Comparison of ENCODE assay signal across 12 cellular contexts in the genomic region with DNA sequence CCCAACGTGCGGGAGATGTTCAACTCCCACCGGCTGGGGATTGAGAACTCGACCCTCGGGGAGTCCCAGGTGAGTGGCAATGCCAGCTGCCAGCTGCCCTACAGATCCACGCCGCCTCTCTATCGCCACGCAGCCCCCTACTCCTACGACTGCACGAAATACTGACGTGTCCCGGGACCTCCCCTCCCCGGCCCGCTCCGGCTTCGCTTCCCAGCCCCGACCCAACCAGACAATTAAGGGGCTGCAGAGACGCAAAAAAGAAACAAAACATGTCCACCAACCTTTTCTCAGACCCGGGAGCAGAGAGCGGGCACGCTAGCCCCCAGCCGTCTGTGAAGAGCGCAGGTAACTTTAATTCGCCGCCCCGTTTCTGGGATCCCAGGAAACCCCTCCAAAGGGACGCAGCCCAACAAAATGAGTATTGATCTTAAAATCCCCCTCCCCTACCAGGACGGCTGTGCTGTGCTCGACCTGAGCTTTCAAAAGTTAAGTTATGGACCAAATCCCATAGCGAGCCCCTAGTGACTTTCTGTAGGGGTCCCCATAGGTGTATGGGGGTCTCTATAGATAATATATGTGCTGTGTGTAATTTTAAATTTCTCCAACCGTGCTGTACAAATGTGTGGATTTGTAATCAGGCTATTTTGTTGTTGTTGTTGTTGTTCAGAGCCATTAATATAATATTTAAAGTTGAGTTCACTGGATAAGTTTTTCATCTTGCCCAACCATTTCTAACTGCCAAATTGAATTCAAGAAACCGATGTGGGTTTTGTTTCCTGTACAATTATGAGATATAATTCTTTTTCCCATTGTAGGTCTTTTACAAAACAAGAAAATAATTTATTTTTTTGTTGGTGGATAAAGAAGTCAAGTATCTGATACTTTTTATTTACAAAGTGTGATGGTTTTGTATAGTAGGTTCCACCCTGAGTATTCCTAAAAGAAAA. TPM values are rescaled to one million over a fixed set of nuclear protein-coding genes. Genes with fewer than 3 reads are reported as not detected.
A peak's percentile ranks its signal among the peaks of the same experiment; 100 is the strongest.
DNase-seq lines count a peak whose midpoint lies in the region; ATAC-seq and TF ChIP-seq lines count a peak whose summit lies in the region.
"Had no signal": no experiment of that assay in that cellular context is flagged by ENCODE, and none has a peak within 500 bp of the region (broad histone marks: within the 10 kb centered on the region; RNA-seq: fewer than 3 reads in every experiment).

No MANE protein-coding gene starts in this region.

- H2AK5ac ChIP-seq in mesenchymal stem cell (ENCODE audit: low read length, severe bottlenecking) = peak overlapping the region; percentile 65

- peak overlapping the region; percentile 86 for H2BK15ac ChIP-seq in mesenchymal stem cell (ENCODE audit: low read depth, poor library complexity, severe bottlenecking)

- H3K36me3 ChIP-seq in mesenchymal stem cell (ENCODE audit: control insufficient read depth in 1 of 2, insufficient read depth in 2 of 2, low read depth in 1 of 2, low read length in 2 of 2) = peaks cover 0 to 25% of the 10 kb centered on the region in 2 experiments
- H3K36me3 ChIP-seq in upper lobe of left lung = no peaks in the 10 kb centered on the region
- H3K36me3 ChIP-seq: BE2C had no signal

- H3K4me3 ChIP-seq in choroid plexus epithelial cell (ENCODE audit: low read depth, low read length) = peak overlapping the region; percentile 91
- peak overlapping the region; percentile 86 to 90 for H3K4me3 ChIP-seq in mesenchymal stem cell (ENCODE audit: insufficient read depth in 1 of 2, low read depth in 1 of 2, low read length in 2 of 2)
- peak overlapping the region in 3 of 4 donors; percentile 4 to 25 (median 25) for H3K4me3 ChIP-seq in upper lobe of left lung

- peak overlapping the region in 1 of 2 experiments; percentile 6 for H3K14ac ChIP-seq in mesenchymal stem cell (ENCODE audit: low read length in 2 of 2)

- peaks cover 0 to 67% of the 10 kb centered on the region in 2 experiments for H3K27me3 ChIP-seq in mesenchymal stem cell (ENCODE audit: control insufficient read depth in 1 of 2, insufficient read depth in 1 of 2, low read length in 2 of 2)
- H3K27me3 ChIP-seq in upper lobe of left lung = peaks cover 0 to 58% (median 31%) of the 10 kb centered on the region in 4 donors

- peaks cover 2% of the 10 kb centered on the region for H3K4me1 Mint-ChIP-seq in activated T-cell treated with anti-CD3 and anti-CD28 coated beads, Interleukin-2, amount 50 U/mL, for 72 hours (ENCODE audit: low read depth)

- H3K4me3 Mint-ChIP-seq in activated T-cell treated with anti-CD3 and anti-CD28 coated beads, Interleukin-2, amount 50 U/mL, for 72 hours = peak overlapping the region in 1 of 2 donors; percentile 27

- peak overlapping the region; percentile 4 to 91 for H2BK12ac ChIP-seq in mesenchymal stem cell (ENCODE audit: low read length in 2 of 2)

- peak overlapping the region; percentile 76 for H3K27ac Mint-ChIP-seq in activated T-cell treated with anti-CD3 and anti-CD28 coated beads, Interleukin-2, amount 50 U/mL, for 72 hours

- H3K36me3 Mint-ChIP-seq in activated T-cell treated with anti-CD3 and anti-CD28 coated beads, Interleukin-2, amount 50 U/mL, for 72 hours (ENCODE audit: insufficient read depth in 2 of 2) = no peaks in the 10 kb centered on the region

- no peak for TF ChIP-seq POLR2A in upper lobe of left lung (IDR thresholded peaks at IDR 0.05)

- peak overlapping the region; percentile 97 for H2BK5ac ChIP-seq in mesenchymal stem cell (ENCODE audit: low read depth, low read length, poor library complexity, severe bottlenecking)

- peak overlapping the region; percentile 61 for H3K4me2 ChIP-seq in mesenchymal stem cell (ENCODE audit: low read length, poor library complexity, severe bottlenecking)

- no peak overlapping the region for H4K8ac ChIP-seq in mesenchymal stem cell (ENCODE audit: low read length)

- H3K9me3 ChIP-seq in mesenchymal stem cell (ENCODE audit: control insufficient read depth, low read length) (no peaks in the 10 kb centered on the region), upper lobe of left lung (no peaks in the 10 kb centered on the region)
- H3K9me3 ChIP-seq: BE2C had no signal

- WGBS in mesenchymal stem cell = 4% methylated on average over 32 of the region's 33 CpGs
- 10 to 12% methylated on average over 29 to 30 of the region's 33 CpGs for WGBS in upper lobe of left lung, 2 donors

- H3K4ac ChIP-seq in mesenchymal stem cell (ENCODE audit: low read depth in 1 of 2, low read length in 2 of 2) = peak overlapping the region in 1 of 2 experiments; percentile 76

- H3K27ac ChIP-seq in mesenchymal stem cell (ENCODE audit: low read length, poor library complexity, severe bottlenecking) = peak overlapping the region; percentile 88
- peak overlapping the region in 1 of 4 donors; percentile 28 for H3K27ac ChIP-seq in upper lobe of left lung

- H2BK120ac ChIP-seq in mesenchymal stem cell (ENCODE audit: low read depth, low read length) = peak overlapping the region; percentile 54

- H3K79me1 ChIP-seq in mesenchymal stem cell (replicated peaks; ENCODE audit: low read length, poor library complexity, severe bottlenecking) = peaks cover 3% of the 10 kb centered on the region

- no peak for TF ChIP-seq EP300 in upper lobe of left lung (IDR thresholded peaks at IDR 0.05)

- DNase-seq in activated T-cell treated with anti-CD3 and anti-CD28 coated beads, Interleukin-2, amount 50 U/mL, for 72 hours = no peak
- DNase-seq in activated T-cell treated with anti-CD3 and anti-CD28 coated beads, Interleukin-2, amount 50 U/mL, for 48 hours = no peak
- peak; percentile 14 for DNase-seq in choroid plexus epithelial cell (ENCODE audit: low read depth)
- DNase-seq in mesenchymal stem cell = no peak
- no peak for DNase-seq in upper lobe of left lung
- no peak for DNase-seq in DMS153 (lab: John Stamatoyannopoulos, UW)
- no peak for DNase-seq in hippocampal formation (lab: John Stamatoyannopoulos, UW)
- no peak for DNase-seq in GOT3 (lab: John Stamatoyannopoulos, UW)
- DNase-seq: activated CD4-positive, alpha-beta T cell treated with anti-CD3 and anti-CD28 coated beads for 4 hours; anterior cingulate cortex; BE2C; NCI-H1417 had no signal

- no peak overlapping the region for H4K91ac ChIP-seq in mesenchymal stem cell (ENCODE audit: low read length)

- ATAC-seq in activated T-cell treated with anti-CD3 and anti-CD28 coated beads, Interleukin-2, amount 50 U/mL, for 72 hours (replicated peaks in 1 of 2) = no peak
- ATAC-seq in upper lobe of left lung (ENCODE audit: low FRiP score in 2 of 2) = no peak

- peaks cover 26% of the 10 kb centered on the region for H3K4me1 ChIP-seq in mesenchymal stem cell (ENCODE audit: control insufficient read depth, insufficient read depth, low read depth, low read length)
- H3K4me1 ChIP-seq in upper lobe of left lung = peaks cover 6 to 37% (median 17%) of the 10 kb centered on the region in 4 donors
- H3K4me1 ChIP-seq: BE2C had no signal

- TF ChIP-seq CTCF in choroid plexus epithelial cell (conservative IDR thresholded peaks at IDR 0.05; ENCODE audit: low read depth, low read length) = no peak
- no peak for TF ChIP-seq CTCF in upper lobe of left lung (IDR thresholded peaks at IDR 0.05)

- no peaks in the 10 kb centered on the region for H3K9me3 Mint-ChIP-seq in activated T-cell treated with anti-CD3 and anti-CD28 coated beads, Interleukin-2, amount 50 U/mL, for 72 hours

- H3K23ac ChIP-seq in mesenchymal stem cell (ENCODE audit: low read length in 2 of 2) = peak overlapping the region; percentile 37 to 98

- H2AFZ ChIP-seq in mesenchymal stem cell (ENCODE audit: low read depth, low read length) = peak overlapping the region; percentile 18

- H3K9ac ChIP-seq in mesenchymal stem cell (ENCODE audit: low read length) = peak overlapping the region; percentile 88

- H3K27me3 Mint-ChIP-seq in activated T-cell treated with anti-CD3 and anti-CD28 coated beads, Interleukin-2, amount 50 U/mL, for 72 hours (ENCODE audit: low read depth) = peaks cover 68% of the 10 kb centered on the region

- H3K18ac ChIP-seq in mesenchymal stem cell (ENCODE audit: low read depth in 1 of 2, low read length in 2 of 2) = peak overlapping the region; percentile 26 to 34

RNA-seq across cellular contexts. Expression of a gene that starts 2.3 kb away (rescaled TPM):
- not detected for total RNA-seq in activated T-cell treated with anti-CD3 and anti-CD28 coated beads, Interleukin-2, amount 50 U/mL, for 72 hours
- 2.7 TPM for polyA plus RNA-seq in mesenchymal stem cell (2013, experiment 1 of 2)
- polyA plus RNA-seq in mesenchymal stem cell (2013, experiment 2 of 2) = 2.8 TPM
- 1 to 10 TPM in 1 of 6 donors, under 1 TPM in 3, not detected in 2; 0.39 to 1.9 (median 0.56) TPM for total RNA-seq in upper lobe of left lung

RNA-seq across cellular contexts. Expression of a gene that starts 9.4 kb away (rescaled TPM):
- under 1 TPM in 1 of 2 donors, not detected in 1; 0.07 TPM for total RNA-seq in activated T-cell treated with anti-CD3 and anti-CD28 coated beads, Interleukin-2, amount 50 U/mL, for 72 hours
- polyA plus RNA-seq in mesenchymal stem cell (2013, experiment 1 of 2) = 10.5 TPM
- 11.8 TPM for polyA plus RNA-seq in mesenchymal stem cell (2013, experiment 2 of 2)
- total RNA-seq in upper lobe of left lung = 1 to 10 TPM in 2 of 6 donors, under 1 TPM in 3, not detected in 1; 0.22 to 2.2 (median 0.49) TPM

RNA-seq across cellular contexts. Expression of a gene that starts 13.9 kb away (rescaled TPM):
- total RNA-seq in activated T-cell treated with anti-CD3 and anti-CD28 coated beads, Interleukin-2, amount 50 U/mL, for 72 hours = 10 to 100 TPM; 21.2 to 22.4 TPM
- polyA plus RNA-seq in mesenchymal stem cell (2013, experiment 1 of 2) = 8.3 TPM
- 6.8 TPM for polyA plus RNA-seq in mesenchymal stem cell (2013, experiment 2 of 2)
- total RNA-seq in upper lobe of left lung = 10 to 100 TPM; 13.8 to 39.8 (median 22.0) TPM

RNA-seq across cellular contexts. Expression of a gene that starts 58.6 kb away (rescaled TPM):
- not detected for total RNA-seq in activated T-cell treated with anti-CD3 and anti-CD28 coated beads, Interleukin-2, amount 50 U/mL, for 72 hours
- 145 TPM for polyA plus RNA-seq in mesenchymal stem cell (2013, experiment 1 of 2)
- polyA plus RNA-seq in mesenchymal stem cell (2013, experiment 2 of 2) = 149 TPM
- total RNA-seq in upper lobe of left lung = 10 to 100 TPM in 5 of 6 donors, 1 to 10 TPM in 1; 6.3 to 73.6 (median 24.5) TPM

Comparison
In these comparisons a context has a peak if more than half of its experiments do, and no peak if none do; other contexts are left out.
1. H3K4me3 ChIP-seq: peak in every context shown above with its lines; median percentile 91 in choroid plexus epithelial cell; 88 in mesenchymal stem cell; 25 in upper lobe of left lung.